Comparison of ENCODE assay signal across 22 cellular contexts in genomic region chr4:16150716-16151115, GRCh38.
"Had no signal": no experiment of that assay in that cellular context is flagged by ENCODE, and none has a peak within 500 bp of the region (broad histone marks: within the 10 kb centered on the region; RNA-seq: fewer than 3 reads in every experiment).

No MANE protein-coding gene starts in this region.

- DNase-seq: activated CD4-positive, alpha-beta T cell treated with anti-CD3 and anti-CD28 coated beads for 4 hours; activated CD8-positive, alpha-beta memory T cell treated with anti-CD3 and anti-CD28 coated beads, Interleukin-2, amount 50 U/mL, for 48 hours; activated CD8-positive, alpha-beta T cell treated with anti-CD3 and anti-CD28 coated beads, Interleukin-2, amount 10 ng/mL, durations not matched to agents 7 days and 5 days; activated naive CD8-positive, alpha-beta T cell treated with anti-CD3 and anti-CD28 coated beads, Interleukin-2, amount 50 U/mL, for 24 hours; activated T-cell treated with anti-CD3 and anti-CD28 coated beads, Interleukin-2, amount 50 U/mL, for 1 hour; amniotic stem cell; body of pancreas; central memory CD4-positive, alpha-beta T cell; KG1; MV-4-11; NCI-H1092 treated with DMSO at 0.1 percent for 48 hours; NCI-H1417 treated with DMSO at 0.1 percent for 48 hours; NCI-H1694; NCI-H2029 treated with DMSO at 0.1 percent for 48 hours; NCI-H345; NCI-H510A; NCI-H69; SIG-M5; T-cell; WERI-Rb-1 had no signal

- H3K4me3 ChIP-seq: ascending aorta, body of pancreas had no signal

- H3K4me1 ChIP-seq: ascending aorta, body of pancreas had no signal

- H3K27ac ChIP-seq: ascending aorta, body of pancreas had no signal

- H3K27me3 ChIP-seq: ascending aorta, body of pancreas had no signal

- ATAC-seq: activated CD4-positive, CD25-positive, alpha-beta regulatory T cell treated with anti-CD3 and anti-CD28 coated beads, Interleukin-2, amount 50 U/mL, for 24 hours; activated CD8-positive, alpha-beta T cell treated with anti-CD3 and anti-CD28 coated beads, Interleukin-2, amount 10 ng/mL, durations not matched to agents 7 days and 5 days; activated naive CD8-positive, alpha-beta T cell treated with anti-CD3 and anti-CD28 coated beads, Interleukin-2, amount 50 U/mL, for 24 hours; body of pancreas; T-cell had no signal

- H3K36me3 ChIP-seq: ascending aorta, WERI-Rb-1 had no signal

- H3K9me3 ChIP-seq: body of pancreas had no signal
